In the genomic region with DNA sequence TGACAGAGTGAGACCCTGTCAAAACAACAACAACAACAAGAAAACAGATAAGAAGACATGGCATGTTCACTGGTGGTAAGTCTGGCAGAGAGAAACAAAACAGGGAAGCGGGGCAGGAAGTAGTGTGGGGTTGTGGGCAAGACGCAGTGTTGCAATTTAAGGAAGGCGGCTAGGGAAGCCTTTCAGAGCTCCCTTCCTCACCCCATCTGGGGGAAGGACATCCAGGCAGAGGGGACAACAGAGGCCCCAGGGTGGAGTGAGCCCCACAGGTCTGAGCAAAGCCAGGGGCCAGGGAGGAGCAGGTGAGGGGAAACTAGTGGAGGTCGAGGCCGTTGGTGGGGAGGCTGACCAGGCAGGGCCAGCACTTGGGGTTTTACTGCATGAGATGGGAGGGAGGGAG, we compare ENCODE assay signal across 15 cellular contexts. TPM values are rescaled to one million over a fixed set of nuclear protein-coding genes. Genes with fewer than 3 reads are reported as not detected.
DNase-seq lines count a peak whose midpoint lies in the region; ATAC-seq and TF ChIP-seq lines count a peak whose summit lies in the region.
"Had no signal": no experiment of that assay in that cellular context is flagged by ENCODE, and none has a peak within 500 bp of the region (broad histone marks: within the 10 kb centered on the region; RNA-seq: fewer than 3 reads in every experiment).

No MANE protein-coding gene starts in this region.

- H3K36me3 ChIP-seq in mammary epithelial cell (ENCODE audit: insufficient read depth, low read length) (peaks cover 4% of the 10 kb centered on the region), transverse colon (peaks cover 0 to 6% (median 0%) of the 10 kb centered on the region in 4 donors)

- DNase-seq in MCF 10A (ENCODE audit: unreplicated experiment), result no peak
- DNase-seq in mammary epithelial cell, result no peak
- DNase-seq in SKM-1 (lab: John Stamatoyannopoulos, UW; ENCODE audit: unreplicated experiment), result peak; percentile 86
- no peak for DNase-seq in left ventricle myocardium superior
- DNase-seq in transverse colon, result peak; percentile 22
- DNase-seq in NCI-H510A treated with DMSO at 0.1 percent for 48 hours (lab: John Stamatoyannopoulos, UW), result no peak
- no peak for DNase-seq in stimulated activated CD4-positive, alpha-beta T cell treated with anti-CD3 and anti-CD28 coated beads, Interleukin-4, amount 100 ng/mL, for 24 hours
- DNase-seq: activated T-cell treated with anti-CD3 and anti-CD28 coated beads, Interleukin-2, amount 50 U/mL, for 1 hour; NCI-H187; T-helper 9 cell had no signal

- no peaks in the 10 kb centered on the region for H3K9me3 ChIP-seq in mammary epithelial cell (replicated peaks; ENCODE audit: insufficient read depth, low read length)
- no peaks in the 10 kb centered on the region for H3K9me3 ChIP-seq in transverse colon
- H3K9me3 ChIP-seq: body of pancreas, vagina had no signal

- no peak overlapping the region for H3K4me3 ChIP-seq in mammary epithelial cell (replicated peaks in 1 of 3; ENCODE audit: insufficient read depth in 1 of 3, low read depth in 2 of 3, low read length in 3 of 3)
- no peak overlapping the region for H3K4me3 ChIP-seq in transverse colon
- H3K4me3 ChIP-seq: body of pancreas, skin epidermis, vagina had no signal

- no peak overlapping the region for H3K4me3 Mint-ChIP-seq in MCF 10A (ENCODE audit: unreplicated experiment)

- no peak overlapping the region for H3K9ac ChIP-seq in mammary epithelial cell (ENCODE audit: insufficient read depth, low read length)

- peak overlapping the region; percentile 69 for H3K27ac Mint-ChIP-seq in MCF 10A (ENCODE audit: low read depth, unreplicated experiment)

- H3K4me1 Mint-ChIP-seq in MCF 10A (ENCODE audit: insufficient read depth, unreplicated experiment), result no peaks in the 10 kb centered on the region

- 96% methylated on average over 3 of the region's 5 CpGs for WGBS in mammary epithelial cell (ENCODE audit: low coverage, missing lambda C conversion rate)
- WGBS in transverse colon (ENCODE audit: low coverage in 1 of 2), 2 donors, result 77 to 86% methylated on average over 5 of the region's 5 CpGs

- H3K4me1 ChIP-seq in mammary epithelial cell (ENCODE audit: insufficient read depth, low read length) (no peaks in the 10 kb centered on the region), transverse colon (no peaks in the 10 kb centered on the region)
- H3K4me1 ChIP-seq: body of pancreas, vagina had no signal

- no peaks in the 10 kb centered on the region for H3K9me3 Mint-ChIP-seq in MCF 10A (ENCODE audit: unreplicated experiment)

- intact Hi-C loops in MCF 10A (cut with micrococcal nuclease) (no loop called here), mammary epithelial cell (cut with micrococcal nuclease) (no loop called here), left ventricle myocardium superior (cut with micrococcal nuclease) (no loop called here), transverse colon (cut with DNase I; ENCODE audit: low total_unique reads) (no loop called here)

- CTCF ChIA-PET in MCF 10A (lab: Yijun Ruan, JAX), result interaction anchor here (1.5 kb wide), 1 partner anchor 20 kb away, joined by 5 read pairs; no protein-coding TSS in a partner anchor
- CTCF ChIA-PET in mammary epithelial cell (lab: Charles Lee; ENCODE audit: low non-redundant PET), result no interaction called here

- dilution Hi-C loops in mammary epithelial cell (cut with HindIII; ENCODE audit: low sequenced_read_pairs), result loop anchor here (5.0 kb wide), 1 partner anchor 66 kb away; no protein-coding TSS in a partner anchor

- TF ChIP-seq CTCF in MCF 10A (IDR thresholded peaks at IDR 0.05; ENCODE audit: unreplicated experiment) (no peak), mammary epithelial cell (conservative IDR thresholded peaks at IDR 0.05 in 1 of 2, IDR thresholded peaks at IDR 0.05 in 1 of 2; ENCODE audit: extremely low read depth in 1 of 2, insufficient read depth in 1 of 2, low read depth in 1 of 2, low read length in 2 of 2) (no peak), transverse colon (IDR thresholded peaks at IDR 0.05) (no peak)

- H3K27me3 ChIP-seq in mammary epithelial cell (ENCODE audit: insufficient read depth, low read length), result no peaks in the 10 kb centered on the region
- H3K27me3 ChIP-seq in transverse colon, result no peaks in the 10 kb centered on the region
- H3K27me3 ChIP-seq: body of pancreas, vagina had no signal

- in situ Hi-C loops in mammary epithelial cell (cut with MboI; ENCODE audit: low sequenced_read_pairs in 2 of 2), result no loop called here
- in situ Hi-C loops in transverse colon (cut with MboI; ENCODE audit: low pct_ligation_motif_present in 1 of 4, low pct_unique_long_range_greater_than_20kb in 1 of 4, low sequenced_read_pairs in 3 of 4), result no loop called here

- H3K4me2 ChIP-seq in mammary epithelial cell (ENCODE audit: insufficient read depth, low read depth, low read length), result no peak overlapping the region

- H3K79me2 ChIP-seq in mammary epithelial cell (ENCODE audit: insufficient read depth, low read length), result no peaks in the 10 kb centered on the region

- TF ChIP-seq POLR2A in transverse colon (IDR thresholded peaks at IDR 0.05), result no peak

- peaks cover 15% of the 10 kb centered on the region for H3K36me3 Mint-ChIP-seq in MCF 10A (ENCODE audit: insufficient read depth, unreplicated experiment)

- no peaks in the 10 kb centered on the region for H4K20me1 ChIP-seq in mammary epithelial cell (ENCODE audit: insufficient read depth, low read length)

- POLR2A ChIA-PET in MCF 10A (lab: Yijun Ruan, JAX), result no interaction called here

- no TSS peak for BruUV-seq in MCF 10A (replicated peaks; lab: Mats Ljungman, UMichigan)
- BruUV-seq in mammary epithelial cell (replicated peaks; lab: Mats Ljungman, UMichigan), result no TSS peak

- TF ChIP-seq EP300 in transverse colon (IDR thresholded peaks at IDR 0.05; ENCODE audit: low read depth), result no peak

- ATAC-seq in left ventricle myocardium superior, result peak; percentile 76
- ATAC-seq in HG02588 (IDR thresholded peaks at IDR 0.05; ENCODE audit: unreplicated experiment), result no peak
- ATAC-seq: body of pancreas had no signal

- H2AFZ ChIP-seq in mammary epithelial cell (ENCODE audit: low read depth, low read length), result no peak overlapping the region

- no peaks in the 10 kb centered on the region for H3K27me3 Mint-ChIP-seq in MCF 10A (ENCODE audit: insufficient read depth, unreplicated experiment)

- H3K27ac ChIP-seq in mammary epithelial cell (ENCODE audit: insufficient read depth, low read depth, low read length) (no peak overlapping the region), transverse colon (no peak overlapping the region)
- H3K27ac ChIP-seq: vagina had no signal

RNA-seq across cellular contexts. Expression of gene LAT2, which starts 16.8 kb away (rescaled TPM):
- 6.7 and 12.6 TPM in 2 replicates for total RNA-seq in MCF 10A (2022)
- 1 to 10 TPM in 1 of 2 donors, under 1 TPM in 1; 0.17 to 1.6 TPM for total RNA-seq in mammary epithelial cell
- 1.2 TPM for polyA plus RNA-seq in mammary epithelial cell
- polyA minus RNA-seq in mammary epithelial cell, result not detected
- 2.7 TPM for total RNA-seq in left ventricle myocardium superior
- 10 to 100 TPM in 1 of 4 donors, 1 to 10 TPM in 1, not detected in 2; 2.3 to 12.7 TPM for total RNA-seq in transverse colon
- total RNA-seq: G401 had no signal

RNA-seq across cellular contexts. Expression of gene RFC2, which starts 27.6 kb away (rescaled TPM):
- total RNA-seq in MCF 10A (2022) (16.3 and 35.0 TPM in 2 replicates), mammary epithelial cell (10 to 100 TPM; 15.0 to 43.9 TPM), left ventricle myocardium superior (10.5 TPM), transverse colon (10 to 100 TPM in 2 of 4 donors, 1 to 10 TPM in 2; 6.7 to 17.3 (median 9.3) TPM)
- polyA plus RNA-seq in mammary epithelial cell, result 50.2 TPM
- 36.8 TPM for polyA minus RNA-seq in mammary epithelial cell

RNA-seq across cellular contexts. Expression of gene EIF4H, which starts 52.5 kb away (rescaled TPM):
- total RNA-seq in MCF 10A (2022), result 365 and 420 TPM in 2 replicates
- 100 to 1,000 TPM; 252 to 365 TPM for total RNA-seq in mammary epithelial cell
- polyA plus RNA-seq in mammary epithelial cell, result 300 TPM
- polyA minus RNA-seq in mammary epithelial cell, result 345 TPM
- 172 TPM for total RNA-seq in left ventricle myocardium superior
- total RNA-seq in transverse colon, result 100 to 1,000 TPM; 175 to 250 (median 213) TPM

Comparison
In these comparisons a context has a peak if more than half of its experiments do, and no peak if none do; other contexts are left out.
1. DNase-seq: peak in SKM-1 (single experiment) and transverse colon (single experiment); none in MCF 10A (single experiment), mammary epithelial cell (single experiment), left ventricle myocardium superior (single experiment), NCI-H510A treated with DMSO at 0.1 percent for 48 hours (single experiment) and stimulated activated CD4-positive, alpha-beta T cell treated with anti-CD3 and anti-CD28 coated beads, Interleukin-4, amount 100 ng/mL, for 24 hours (single experiment).